Comparison of ENCODE assay signal across 1 cellular context in genomic region chr9:96340707-96341106, GRCh38.
TF ChIP-seq lines count a peak whose summit lies in the region.

No MANE protein-coding gene starts in this region.

TF ChIP-seq in A549, 52 proteins besides CTCF, POLR2A, EP300 and RAD21 (continued from another document):
- TF ChIP-seq HMGXB4 (CRISPR knock-in tag; IDR thresholded peaks at IDR 0.05; ENCODE audit: borderline replicate concordance) (no peak), PBX3 (IDR thresholded peaks at IDR 0.05) (no peak), ZSCAN20 (CRISPR knock-in tag; IDR thresholded peaks at IDR 0.05) (no peak)
